In genomic region chr21:44531606-44532128, GRCh38 we compare ENCODE assay signal across 22 cellular contexts. TPM values are rescaled to one million over a fixed set of nuclear protein-coding genes. Genes with fewer than 3 reads are reported as not detected.
DNase-seq lines count a peak whose midpoint lies in the region; ATAC-seq, FAIRE-seq and TF ChIP-seq lines count a peak whose summit lies in the region.
"Had no signal": no experiment of that assay in that cellular context is flagged by ENCODE, and none has a peak within 500 bp of the region (broad histone marks: within the 10 kb centered on the region; RNA-seq: fewer than 3 reads in every experiment).

No MANE protein-coding gene starts in this region.

- no peak for TF ChIP-seq POLR2A in K562 (conservative IDR thresholded peaks at IDR 0.05)

- no peaks in the 10 kb centered on the region for H3K36me3 ChIP-seq in K562 (ENCODE audit: control insufficient read depth, insufficient read depth, low read length)
- H3K36me3 ChIP-seq: ascending aorta, colonic mucosa, HAP-1, prostate gland, uterus had no signal

- peaks cover 18% of the 10 kb centered on the region; the same call in 1 of the 2 replicates for H4K20me1 ChIP-seq in K562 (replicated peaks; ENCODE audit: control insufficient read depth, insufficient read depth, low read length)

- no peak overlapping the region for H3K27ac ChIP-seq in K562 (ENCODE audit: extremely low read depth, low read depth, low read length)
- H3K27ac ChIP-seq: ascending aorta, colonic mucosa, foreskin keratinocyte, prostate gland, uterus had no signal

- H3K4me3 Mint-ChIP-seq in activated T-helper 1 cell treated with anti-CD3 and anti-CD28 coated beads, Interleukin-12 subunit alpha, Interleukin-12 subunit beta, Interleukin-2, Interleukin-4 antibody, amounts not matched to agents 30 ng/mL and 10 ng/mL and 1 ng/mL, durations not matched to agents 14 hours and 24 hours and 36 hours: no peak overlapping the region
- H3K4me3 Mint-ChIP-seq: natural killer cell had no signal

- 4% methylated on average over 19 of the region's 19 CpGs for WGBS in K562 (ENCODE audit: insufficient coverage, low coverage, missing lambda C conversion rate)

- no peaks in the 10 kb centered on the region for H3K79me2 ChIP-seq in K562 (ENCODE audit: control insufficient read depth, insufficient read depth, low read length)

- no peak overlapping the region for H3K27ac Mint-ChIP-seq in activated T-helper 1 cell treated with anti-CD3 and anti-CD28 coated beads, Interleukin-12 subunit alpha, Interleukin-12 subunit beta, Interleukin-2, Interleukin-4 antibody, amounts not matched to agents 30 ng/mL and 10 ng/mL and 1 ng/mL, durations not matched to agents 14 hours and 24 hours and 36 hours
- H3K27ac Mint-ChIP-seq: natural killer cell had no signal

- no peaks in the 10 kb centered on the region; the same call in 1 of the 2 replicates for H3K9me3 ChIP-seq in K562 (replicated peaks; ENCODE audit: control insufficient read depth, insufficient read depth, low read depth, low read length)
- H3K9me3 ChIP-seq: ascending aorta, colonic mucosa, HAP-1, prostate gland, uterus had no signal

- H3K4me3 ChIP-seq in K562: no peak overlapping the region
- H3K4me3 ChIP-seq: ascending aorta, colonic mucosa, HAP-1, prostate gland, uterus had no signal

- peaks cover 0 to 16% of the 10 kb centered on the region in 2 experiments; a peak in 2 of 5 replicates for H3K4me1 ChIP-seq in K562 (replicated peaks in 1 of 2; ENCODE audit: control insufficient read depth in 2 of 2, insufficient read depth in 2 of 2, low read length in 2 of 2)
- H3K4me1 ChIP-seq: ascending aorta, colonic mucosa, foreskin keratinocyte, HAP-1, prostate gland, uterus had no signal

- in situ Hi-C loops in K562 (cut with MboI): no loop called here

- ATAC-seq in K562 (no peak), sciatic nerve (no peak)
- ATAC-seq: foreskin keratinocyte, natural killer cell had no signal

- BruUV-seq in K562 (replicated peaks; lab: Mats Ljungman, UMichigan): no TSS peak

- no peaks in the 10 kb centered on the region for H3K36me3 Mint-ChIP-seq in activated T-helper 1 cell treated with anti-CD3 and anti-CD28 coated beads, Interleukin-12 subunit alpha, Interleukin-12 subunit beta, Interleukin-2, Interleukin-4 antibody, amounts not matched to agents 30 ng/mL and 10 ng/mL and 1 ng/mL, durations not matched to agents 14 hours and 24 hours and 36 hours (ENCODE audit: low read depth)
- H3K36me3 Mint-ChIP-seq: natural killer cell had no signal

- no peaks in the 10 kb centered on the region for H3K9me3 Mint-ChIP-seq in activated T-helper 1 cell treated with anti-CD3 and anti-CD28 coated beads, Interleukin-12 subunit alpha, Interleukin-12 subunit beta, Interleukin-2, Interleukin-4 antibody, amounts not matched to agents 30 ng/mL and 10 ng/mL and 1 ng/mL, durations not matched to agents 14 hours and 24 hours and 36 hours
- H3K9me3 Mint-ChIP-seq: natural killer cell had no signal

- no peaks in the 10 kb centered on the region for H3K9me1 ChIP-seq in K562 (ENCODE audit: control insufficient read depth, insufficient read depth, low read length)

- peak; percentile 14 for DNase-seq in NCI-H82 (lab: John Stamatoyannopoulos, UW)
- DNase-seq in NCI-H82 treated with DMSO at 0.1 percent for 48 hours (lab: John Stamatoyannopoulos, UW; ENCODE audit: unreplicated experiment): no peak
- DNase-seq in K562 (ENCODE audit: extremely low read depth in 1 of 4, low spot score in 3 of 4): no peak
- peak; percentile 49 for DNase-seq in sciatic nerve (ENCODE audit: low spot score)
- no peak for DNase-seq in activated T-helper 1 cell treated with anti-CD3 and anti-CD28 coated beads, Interleukin-12 subunit alpha, Interleukin-12 subunit beta, Interleukin-2, Interleukin-4 antibody, amounts not matched to agents 30 ng/mL and 10 ng/mL and 1 ng/mL, durations not matched to agents 14 hours and 24 hours and 36 hours (ENCODE audit: low spot score)
- no peak for DNase-seq in NCI-H1105 (lab: John Stamatoyannopoulos, UW)
- DNase-seq: activated CD4-positive, CD25-positive, alpha-beta regulatory T cell; activated naive CD4-positive, alpha-beta T cell treated with Interleukin-2 at 50 U/mL for 16 hours; C1 segment of cervical spinal cord; colonic mucosa; foreskin keratinocyte; mammary epithelial cell; natural killer cell; NCI-H226; stimulated activated naive CD4-positive, alpha-beta T cell treated with Interleukin-2 at 50 U/mL for 16 hours had no signal

- H3K4me2 ChIP-seq in K562 (ENCODE audit: insufficient read depth, low read length): no peak overlapping the region

- no peak for TF ChIP-seq RAD21 in K562 (CRISPR knock-in tag; conservative IDR thresholded peaks at IDR 0.05 in 1 of 2, IDR thresholded peaks at IDR 0.05 in 1 of 2)

- H3K4me1 Mint-ChIP-seq in activated T-helper 1 cell treated with anti-CD3 and anti-CD28 coated beads, Interleukin-12 subunit alpha, Interleukin-12 subunit beta, Interleukin-2, Interleukin-4 antibody, amounts not matched to agents 30 ng/mL and 10 ng/mL and 1 ng/mL, durations not matched to agents 14 hours and 24 hours and 36 hours (ENCODE audit: low read depth): no peaks in the 10 kb centered on the region

- TF ChIP-seq EP300 in K562 (IDR thresholded peaks at IDR 0.05; ENCODE audit: low read length): no peak

- FAIRE-seq in K562 (lab: Jason Lieb, UNC): no peak
- FAIRE-seq: A204.1, endothelial cell of umbilical vein had no signal

- intact Hi-C loops in K562 (cut with micrococcal nuclease): no loop called here
- intact Hi-C loops in sciatic nerve (cut with DNase I): no loop called here
- intact Hi-C loops in activated T-helper 1 cell treated with anti-CD3 and anti-CD28 coated beads, Interleukin-12 subunit alpha, Interleukin-12 subunit beta, Interleukin-2, Interleukin-4 antibody, amounts not matched to agents 30 ng/mL and 10 ng/mL and 1 ng/mL, durations not matched to agents 14 hours and 24 hours and 36 hours (cut with micrococcal nuclease): no loop called here

- CTCF ChIA-PET in K562 (lab: Yijun Ruan, JAX; ENCODE audit: low intra/inter-chr PET ratio): no interaction called here

- peaks cover 43 to 66% of the 10 kb centered on the region in 2 experiments for H3K27me3 ChIP-seq in K562 (ENCODE audit: control insufficient read depth in 2 of 2, insufficient read depth in 2 of 2, low read length in 2 of 2)
- H3K27me3 ChIP-seq: ascending aorta, colonic mucosa, foreskin keratinocyte, uterus had no signal

- no peak for TF ChIP-seq CTCF in K562 (IDR thresholded peaks at IDR 0.05 in 2 of 3, conservative IDR thresholded peaks at IDR 0.05 in 1 of 3; ENCODE audit: insufficient read depth in 2 of 3, low read depth in 1 of 3, low read length in 3 of 3)

- no peak overlapping the region for H2AFZ ChIP-seq in K562 (ENCODE audit: low read depth, low read length)

- no peak overlapping the region for H3K9ac ChIP-seq in K562 (ENCODE audit: insufficient read depth in 1 of 2, low read depth in 2 of 2, low read length in 2 of 2)

- POLR2A ChIA-PET in K562 (lab: Yijun Ruan, JAX): interaction anchor here (1.0 to 1.4 kb wide), 2 partner anchors 14 to 26 kb away, joined by 3 read pairs; no protein-coding TSS in a partner anchor

- no peaks in the 10 kb centered on the region for H3K27me3 Mint-ChIP-seq in activated T-helper 1 cell treated with anti-CD3 and anti-CD28 coated beads, Interleukin-12 subunit alpha, Interleukin-12 subunit beta, Interleukin-2, Interleukin-4 antibody, amounts not matched to agents 30 ng/mL and 10 ng/mL and 1 ng/mL, durations not matched to agents 14 hours and 24 hours and 36 hours (ENCODE audit: insufficient read depth)

RNA-seq across cellular contexts. Expression of gene KRTAP10-1, which starts 8.3 kb away (rescaled TPM):
- not detected in 2 replicates for total RNA-seq in K562 (2011; cell fraction: chromatin; rRNA removed; ENCODE audit: low replicate concordance)
- not detected in 2 replicates for total RNA-seq in K562 (2011; cell fraction: nucleolus; rRNA removed)
- not detected in 2 replicates for total RNA-seq in K562 (2011; cell fraction: nucleoplasm; rRNA removed)
- total RNA-seq in K562 (2014; rRNA removed) (not detected in 2 replicates), K562 (2014; rRNA removed; fragmentation: Illumina TruSeq; extraction: Trizol) (not detected in 2 replicates), K562 (2015; rRNA removed; fragmentation: Illumina TruSeq; extraction: Trizol) (not detected in 2 replicates), K562 (2021) (not detected in 2 replicates), sciatic nerve (not detected)
- polyA plus RNA-seq in K562 (2011; rRNA removed) (not detected in 2 replicates), K562 (2014; fragmentation: Illumina TruSeq; extraction: Trizol) (not detected in 2 replicates), K562 (2014; fragmentation: Nextera tagmentation; extraction: Ambion mirVana) (not detected), K562 (2014; rRNA removed) (not detected in 2 replicates)
- not detected in 2 replicates for polyA plus RNA-seq in K562 (2011; cell fraction: cytosol; rRNA removed)
- not detected in 2 replicates for polyA plus RNA-seq in K562 (2011; cell fraction: nucleus; rRNA removed)
- polyA plus RNA-seq in K562 (2012): not detected in 2 replicates
- not detected in 2 replicates for polyA minus RNA-seq in K562 (2011; rRNA and poly(A)+ RNA removed)
- not detected in 2 replicates for polyA minus RNA-seq in K562 (2011; cell fraction: cytosol; rRNA and poly(A)+ RNA removed)
- not detected in 2 replicates for polyA minus RNA-seq in K562 (2011; cell fraction: nucleus; rRNA and poly(A)+ RNA removed)
- total RNA-seq in activated T-helper 1 cell treated with anti-CD3 and anti-CD28 coated beads, Interleukin-12 subunit alpha, Interleukin-12 subunit beta, Interleukin-2, Interleukin-4 antibody, amounts not matched to agents 30 ng/mL and 10 ng/mL and 1 ng/mL, durations not matched to agents 14 hours and 24 hours and 36 hours: not detected in 2 replicates
- total RNA-seq: ascending aorta; colonic mucosa; endothelial cell of umbilical vein; foreskin keratinocyte; mammary epithelial cell; natural killer cell; prostate gland; T-helper 1 cell treated with Interleukin-12 subunit alpha and Interleukin-12 subunit beta and Interleukin-4 antibody, amounts not matched to agents 30 ng/mL and 1 ng/mL, for 36 hours; uterus had no signal
- polyA plus RNA-seq: endothelial cell of umbilical vein, foreskin keratinocyte, mammary epithelial cell had no signal

RNA-seq across cellular contexts. Expression of gene KRTAP10-2, which starts 19.6 kb away (rescaled TPM):
- not detected in 2 replicates for total RNA-seq in K562 (2011; cell fraction: chromatin; rRNA removed; ENCODE audit: low replicate concordance)
- total RNA-seq in K562 (2011; cell fraction: nucleolus; rRNA removed): not detected in 2 replicates
- not detected in 2 replicates for total RNA-seq in K562 (2011; cell fraction: nucleoplasm; rRNA removed)
- not detected in 2 replicates for total RNA-seq in K562 (2014; rRNA removed)
- not detected in 2 replicates for total RNA-seq in K562 (2014; rRNA removed; fragmentation: Illumina TruSeq; extraction: Trizol)
- not detected in 2 replicates for total RNA-seq in K562 (2015; rRNA removed; fragmentation: Illumina TruSeq; extraction: Trizol)
- not detected in 2 replicates for total RNA-seq in K562 (2021)
- not detected in 2 replicates for polyA plus RNA-seq in K562 (2011; rRNA removed)
- polyA plus RNA-seq in K562 (2011; cell fraction: cytosol; rRNA removed): not detected in 2 replicates
- not detected in 2 replicates for polyA plus RNA-seq in K562 (2011; cell fraction: nucleus; rRNA removed)
- polyA plus RNA-seq in K562 (2012): not detected in 2 replicates
- polyA plus RNA-seq in K562 (2014; fragmentation: Illumina TruSeq; extraction: Trizol): not detected in 2 replicates
- polyA plus RNA-seq in K562 (2014; fragmentation: Nextera tagmentation; extraction: Ambion mirVana): not detected
- not detected in 2 replicates for polyA plus RNA-seq in K562 (2014; rRNA removed)
- polyA minus RNA-seq in K562 (2011; rRNA and poly(A)+ RNA removed): not detected in 2 replicates
- not detected in 2 replicates for polyA minus RNA-seq in K562 (2011; cell fraction: cytosol; rRNA and poly(A)+ RNA removed)
- polyA minus RNA-seq in K562 (2011; cell fraction: nucleus; rRNA and poly(A)+ RNA removed): not detected in 2 replicates
- total RNA-seq in sciatic nerve: not detected
- not detected in 2 replicates for total RNA-seq in activated T-helper 1 cell treated with anti-CD3 and anti-CD28 coated beads, Interleukin-12 subunit alpha, Interleukin-12 subunit beta, Interleukin-2, Interleukin-4 antibody, amounts not matched to agents 30 ng/mL and 10 ng/mL and 1 ng/mL, durations not matched to agents 14 hours and 24 hours and 36 hours
- total RNA-seq: ascending aorta; colonic mucosa; endothelial cell of umbilical vein; foreskin keratinocyte; mammary epithelial cell; natural killer cell; prostate gland; T-helper 1 cell treated with Interleukin-12 subunit alpha and Interleukin-12 subunit beta and Interleukin-4 antibody, amounts not matched to agents 30 ng/mL and 1 ng/mL, for 36 hours; uterus had no signal
- polyA plus RNA-seq: endothelial cell of umbilical vein, foreskin keratinocyte, mammary epithelial cell had no signal

RNA-seq across cellular contexts. Expression of gene KRTAP10-3, which starts 26.9 kb away (rescaled TPM):
- not detected in 2 replicates for total RNA-seq in K562 (2011; cell fraction: chromatin; rRNA removed; ENCODE audit: low replicate concordance)
- not detected in 2 replicates for total RNA-seq in K562 (2011; cell fraction: nucleolus; rRNA removed)
- total RNA-seq in K562 (2011; cell fraction: nucleoplasm; rRNA removed): not detected in 2 replicates
- not detected in 2 replicates for total RNA-seq in K562 (2014; rRNA removed)
- total RNA-seq in K562 (2014; rRNA removed; fragmentation: Illumina TruSeq; extraction: Trizol): not detected in 2 replicates
- total RNA-seq in K562 (2015; rRNA removed; fragmentation: Illumina TruSeq; extraction: Trizol): not detected in 2 replicates
- total RNA-seq in K562 (2021): not detected in 2 replicates
- polyA plus RNA-seq in K562 (2011; rRNA removed): not detected in 2 replicates
- polyA plus RNA-seq in K562 (2011; cell fraction: cytosol; rRNA removed): not detected in 2 replicates
- not detected in 2 replicates for polyA plus RNA-seq in K562 (2011; cell fraction: nucleus; rRNA removed)
- polyA plus RNA-seq in K562 (2012): not detected in 2 replicates
- polyA plus RNA-seq in K562 (2014; fragmentation: Illumina TruSeq; extraction: Trizol): not detected in 2 replicates
- not detected for polyA plus RNA-seq in K562 (2014; fragmentation: Nextera tagmentation; extraction: Ambion mirVana)
- not detected in 2 replicates for polyA plus RNA-seq in K562 (2014; rRNA removed)
- not detected in 2 replicates for polyA minus RNA-seq in K562 (2011; rRNA and poly(A)+ RNA removed)
- not detected in 2 replicates for polyA minus RNA-seq in K562 (2011; cell fraction: cytosol; rRNA and poly(A)+ RNA removed)
- polyA minus RNA-seq in K562 (2011; cell fraction: nucleus; rRNA and poly(A)+ RNA removed): not detected in 2 replicates
- total RNA-seq in sciatic nerve: not detected
- not detected in 2 replicates for total RNA-seq in activated T-helper 1 cell treated with anti-CD3 and anti-CD28 coated beads, Interleukin-12 subunit alpha, Interleukin-12 subunit beta, Interleukin-2, Interleukin-4 antibody, amounts not matched to agents 30 ng/mL and 10 ng/mL and 1 ng/mL, durations not matched to agents 14 hours and 24 hours and 36 hours
- total RNA-seq: ascending aorta; colonic mucosa; endothelial cell of umbilical vein; foreskin keratinocyte; mammary epithelial cell; natural killer cell; prostate gland; T-helper 1 cell treated with Interleukin-12 subunit alpha and Interleukin-12 subunit beta and Interleukin-4 antibody, amounts not matched to agents 30 ng/mL and 1 ng/mL, for 36 hours; uterus had no signal
- polyA plus RNA-seq: endothelial cell of umbilical vein, foreskin keratinocyte, mammary epithelial cell had no signal

RNA-seq across cellular contexts. Expression of gene KRTAP10-4, which starts 41.9 kb away (rescaled TPM):
- total RNA-seq in K562 (2011; cell fraction: chromatin; rRNA removed; ENCODE audit: low replicate concordance): not detected in 2 replicates
- total RNA-seq in K562 (2011; cell fraction: nucleolus; rRNA removed): not detected in 2 replicates
- total RNA-seq in K562 (2011; cell fraction: nucleoplasm; rRNA removed): not detected in 2 replicates
- total RNA-seq in K562 (2014; rRNA removed): not detected in 2 replicates
- not detected in 2 replicates for total RNA-seq in K562 (2014; rRNA removed; fragmentation: Illumina TruSeq; extraction: Trizol)
- total RNA-seq in K562 (2015; rRNA removed; fragmentation: Illumina TruSeq; extraction: Trizol): not detected in 2 replicates
- not detected in 2 replicates for total RNA-seq in K562 (2021)
- polyA plus RNA-seq in K562 (2011; rRNA removed): not detected in 2 replicates
- not detected in 2 replicates for polyA plus RNA-seq in K562 (2011; cell fraction: cytosol; rRNA removed)
- not detected in 2 replicates for polyA plus RNA-seq in K562 (2011; cell fraction: nucleus; rRNA removed)
- polyA plus RNA-seq in K562 (2012): not detected in 2 replicates
- not detected in 2 replicates for polyA plus RNA-seq in K562 (2014; fragmentation: Illumina TruSeq; extraction: Trizol)
- not detected for polyA plus RNA-seq in K562 (2014; fragmentation: Nextera tagmentation; extraction: Ambion mirVana)
- polyA plus RNA-seq in K562 (2014; rRNA removed): not detected in 2 replicates
- not detected in 2 replicates for polyA minus RNA-seq in K562 (2011; rRNA and poly(A)+ RNA removed)
- not detected in 2 replicates for polyA minus RNA-seq in K562 (2011; cell fraction: cytosol; rRNA and poly(A)+ RNA removed)
- polyA minus RNA-seq in K562 (2011; cell fraction: nucleus; rRNA and poly(A)+ RNA removed): not detected in 2 replicates
- not detected for total RNA-seq in sciatic nerve
- not detected in 2 replicates for total RNA-seq in activated T-helper 1 cell treated with anti-CD3 and anti-CD28 coated beads, Interleukin-12 subunit alpha, Interleukin-12 subunit beta, Interleukin-2, Interleukin-4 antibody, amounts not matched to agents 30 ng/mL and 10 ng/mL and 1 ng/mL, durations not matched to agents 14 hours and 24 hours and 36 hours
- total RNA-seq: ascending aorta; colonic mucosa; endothelial cell of umbilical vein; foreskin keratinocyte; mammary epithelial cell; natural killer cell; prostate gland; T-helper 1 cell treated with Interleukin-12 subunit alpha and Interleukin-12 subunit beta and Interleukin-4 antibody, amounts not matched to agents 30 ng/mL and 1 ng/mL, for 36 hours; uterus had no signal
- polyA plus RNA-seq: endothelial cell of umbilical vein, foreskin keratinocyte, mammary epithelial cell had no signal

RNA-seq across cellular contexts. Expression of gene KRTAP10-5, which starts 48.7 kb away (rescaled TPM):
- total RNA-seq in K562 (2011; cell fraction: chromatin; rRNA removed; ENCODE audit: low replicate concordance): not detected in 2 replicates
- not detected in 2 replicates for total RNA-seq in K562 (2011; cell fraction: nucleolus; rRNA removed)
- not detected in 2 replicates for total RNA-seq in K562 (2011; cell fraction: nucleoplasm; rRNA removed)
- total RNA-seq in K562 (2014; rRNA removed) (not detected in 2 replicates), K562 (2014; rRNA removed; fragmentation: Illumina TruSeq; extraction: Trizol) (not detected in 2 replicates), K562 (2015; rRNA removed; fragmentation: Illumina TruSeq; extraction: Trizol) (not detected in 2 replicates), K562 (2021) (not detected in 2 replicates), sciatic nerve (not detected)
- polyA plus RNA-seq in K562 (2011; rRNA removed) (not detected in 2 replicates), K562 (2014; fragmentation: Illumina TruSeq; extraction: Trizol) (not detected in 2 replicates), K562 (2014; fragmentation: Nextera tagmentation; extraction: Ambion mirVana) (not detected), K562 (2014; rRNA removed) (not detected in 2 replicates)
- polyA plus RNA-seq in K562 (2011; cell fraction: cytosol; rRNA removed): not detected in 2 replicates
- polyA plus RNA-seq in K562 (2011; cell fraction: nucleus; rRNA removed): not detected in 2 replicates
- polyA plus RNA-seq in K562 (2012): not detected in 2 replicates
- polyA minus RNA-seq in K562 (2011; rRNA and poly(A)+ RNA removed): not detected in 2 replicates
- not detected in 2 replicates for polyA minus RNA-seq in K562 (2011; cell fraction: cytosol; rRNA and poly(A)+ RNA removed)
- polyA minus RNA-seq in K562 (2011; cell fraction: nucleus; rRNA and poly(A)+ RNA removed): not detected in 2 replicates
- not detected in 2 replicates for total RNA-seq in activated T-helper 1 cell treated with anti-CD3 and anti-CD28 coated beads, Interleukin-12 subunit alpha, Interleukin-12 subunit beta, Interleukin-2, Interleukin-4 antibody, amounts not matched to agents 30 ng/mL and 10 ng/mL and 1 ng/mL, durations not matched to agents 14 hours and 24 hours and 36 hours
- total RNA-seq: ascending aorta; colonic mucosa; endothelial cell of umbilical vein; foreskin keratinocyte; mammary epithelial cell; natural killer cell; prostate gland; T-helper 1 cell treated with Interleukin-12 subunit alpha and Interleukin-12 subunit beta and Interleukin-4 antibody, amounts not matched to agents 30 ng/mL and 1 ng/mL, for 36 hours; uterus had no signal
- polyA plus RNA-seq: endothelial cell of umbilical vein, foreskin keratinocyte, mammary epithelial cell had no signal

Comparison
In these comparisons a context has a peak if more than half of its experiments do, and no peak if none do; other contexts are left out.
1. DNase-seq: peak in NCI-H82 (single experiment) and sciatic nerve (single experiment); none in NCI-H82 treated with DMSO at 0.1 percent for 48 hours (single experiment), K562 (0 of 4), activated T-helper 1 cell treated with anti-CD3 and anti-CD28 coated beads, Interleukin-12 subunit alpha, Interleukin-12 subunit beta, Interleukin-2, Interleukin-4 antibody, amounts not matched to agents 30 ng/mL and 10 ng/mL and 1 ng/mL, durations not matched to agents 14 hours and 24 hours and 36 hours (single experiment) and NCI-H1105 (single experiment).